In genomic region chr10:79099898-79100448, GRCh38 we compare ENCODE assay signal across 1 cellular context.
TF ChIP-seq lines count a peak whose summit lies in the region.

No MANE protein-coding gene starts in this region.

TF ChIP-seq in IMR-90, 13 proteins besides CTCF, POLR2A, EP300 and RAD21:
- TF ChIP-seq MAZ (IDR thresholded peaks at IDR 0.05; ENCODE audit: borderline replicate concordance, low read depth, low read length) (no peak), SMC3 (IDR thresholded peaks at IDR 0.05; ENCODE audit: low read depth, low read length) (no peak), ELK1 (IDR thresholded peaks at IDR 0.05; ENCODE audit: borderline replicate concordance, low read depth, low read length) (no peak), CEBPB (IDR thresholded peaks at IDR 0.05; ENCODE audit: low read depth, low read length) (no peak), NFE2L2 (IDR thresholded peaks at IDR 0.05; ENCODE audit: low read depth, low read length) (no peak), FOS (IDR thresholded peaks at IDR 0.05; ENCODE audit: low read depth, low read length) (no peak), RFX5 (IDR thresholded peaks at IDR 0.05; ENCODE audit: low read depth, low read length) (no peak), BHLHE40 (IDR thresholded peaks at IDR 0.05; ENCODE audit: low read depth, low read length) (no peak), CHD1 (IDR thresholded peaks at IDR 0.05; ENCODE audit: low read depth, low read length) (no peak)
